Comparison of ENCODE assay signal across 11 cellular contexts in genomic region chr16:19396555-19397011, GRCh38. TPM values are rescaled to one million over a fixed set of nuclear protein-coding genes. Genes with fewer than 3 reads are reported as not detected.
A peak's percentile ranks its signal among the peaks of the same experiment; 100 is the strongest.
DNase-seq lines count a peak whose midpoint lies in the region; ATAC-seq and TF ChIP-seq lines count a peak whose summit lies in the region.
"Had no signal": no experiment of that assay in that cellular context is flagged by ENCODE, and none has a peak within 500 bp of the region (broad histone marks: within the 10 kb centered on the region; RNA-seq: fewer than 3 reads in every experiment).

No MANE protein-coding gene starts in this region.

- no peak overlapping the region for H3K4me3 Mint-ChIP-seq in CD8-positive, alpha-beta T cell

- no peak overlapping the region for H3K23ac ChIP-seq in neuronal stem cell (ENCODE audit: low read depth, low read length, poor library complexity)

- peak overlapping the region; percentile 29 for H3K9ac ChIP-seq in mucosa of stomach (ENCODE audit: low read length)
- no peak overlapping the region for H3K9ac ChIP-seq in neuronal stem cell (ENCODE audit: low read depth, low read length, poor library complexity)

- no peak for TF ChIP-seq CTCF in breast epithelium (IDR thresholded peaks at IDR 0.05)
- no peak for TF ChIP-seq CTCF in CD8-positive, alpha-beta T cell (IDR thresholded peaks at IDR 0.05)

- H3K27me3 ChIP-seq in HAP-1 (ENCODE audit: low read depth) (0 out of 2 replicates have a peak, but pooled peaks cover 2% of the 10 kb centered on the region), breast epithelium (no peaks in the 10 kb centered on the region), mucosa of stomach (ENCODE audit: control insufficient read depth, insufficient read depth, low read length) (no peaks in the 10 kb centered on the region), neuronal stem cell (ENCODE audit: control insufficient read depth in 3 of 3, insufficient read depth in 3 of 3, low read depth in 1 of 3, low read length in 3 of 3) (peaks cover 0 to 9% (median 0%) of the 10 kb centered on the region in 3 experiments)
- no peaks in the 10 kb centered on the region for H3K27me3 ChIP-seq in CD8-positive, alpha-beta T cell (ENCODE audit: insufficient read depth, low read length)

- no peak overlapping the region for H2AK5ac ChIP-seq in neuronal stem cell (ENCODE audit: low read depth, low read length)

- H3K36me3 Mint-ChIP-seq in CD8-positive, alpha-beta T cell: no peaks in the 10 kb centered on the region

- H3K79me1 ChIP-seq in neuronal stem cell (ENCODE audit: low read depth, low read length): no peaks in the 10 kb centered on the region

- H2BK120ac ChIP-seq in neuronal stem cell (ENCODE audit: low read depth, low read length): no peak overlapping the region

- POLR2A ChIA-PET in CD8-positive, alpha-beta T cell (lab: Charles Lee): no interaction called here

- H3K27ac ChIP-seq in breast epithelium: peak overlapping the region; percentile 80 to 83
- H3K27ac ChIP-seq in CD8-positive, alpha-beta T cell (ENCODE audit: low read depth, low read length): no peak overlapping the region
- no peak overlapping the region for H3K27ac ChIP-seq in neuronal stem cell (replicated peaks; ENCODE audit: low read length)

- DNase-seq in HAP-1 (ENCODE audit: low spot score in 2 of 2) (peak; percentile 60 to 62), NCI-H2107 (lab: John Stamatoyannopoulos, UW) (peak; percentile 34), breast epithelium (ENCODE audit: low spot score in 2 of 2) (peak; percentile 68 to 74), posterior vena cava (ENCODE audit: low spot score) (no peak), neuronal stem cell (ENCODE audit: low spot score) (no peak), occipital lobe (lab: John Stamatoyannopoulos, UW) (no peak)
- no peak for DNase-seq in CD8-positive, alpha-beta T cell
- DNase-seq: activated CD8-positive, alpha-beta memory T cell treated with anti-CD3 and anti-CD28 coated beads, Interleukin-2, amount 50 U/mL, for 4 hours; NCI-H82 had no signal

- no peak for ATAC-seq in CD8-positive, alpha-beta T cell

- no peak overlapping the region for H3K18ac ChIP-seq in neuronal stem cell (ENCODE audit: low read length)

- H3K27ac Mint-ChIP-seq in CD8-positive, alpha-beta T cell: no peak overlapping the region

- no peak overlapping the region for H2BK12ac ChIP-seq in neuronal stem cell (ENCODE audit: low read length)

- H3K36me3 ChIP-seq in HAP-1 (replicated peaks) (no peaks in the 10 kb centered on the region), breast epithelium (no peaks in the 10 kb centered on the region), mucosa of stomach (ENCODE audit: control insufficient read depth, insufficient read depth, low read length) (peaks cover 4% of the 10 kb centered on the region), neuronal stem cell (replicated peaks in 1 of 2; ENCODE audit: control insufficient read depth in 2 of 2, insufficient read depth in 2 of 2, low read length in 2 of 2) (no peaks in the 10 kb centered on the region)
- H3K36me3 ChIP-seq in CD8-positive, alpha-beta T cell (ENCODE audit: insufficient read depth, low read length): no peaks in the 10 kb centered on the region

- no peak overlapping the region for H2AFZ ChIP-seq in neuronal stem cell (ENCODE audit: low read length)

- no peak overlapping the region for H2BK15ac ChIP-seq in neuronal stem cell (ENCODE audit: low read length)

- H4K8ac ChIP-seq in neuronal stem cell (ENCODE audit: low read depth, low read length): no peak overlapping the region

- H3K4me3 ChIP-seq in HAP-1 (no peak overlapping the region), breast epithelium (peak overlapping the region in 1 of 3 donors; percentile 5), mucosa of stomach (ENCODE audit: low read length) (no peak overlapping the region), neuronal stem cell (ENCODE audit: low read length in 2 of 2) (no peak overlapping the region)
- no peak overlapping the region for H3K4me3 ChIP-seq in CD8-positive, alpha-beta T cell (ENCODE audit: low read depth, low read length)

- H3K9me3 ChIP-seq in HAP-1 (no peaks in the 10 kb centered on the region), breast epithelium (peaks cover 0 to 10% of the 10 kb centered on the region in 2 donors), mucosa of stomach (ENCODE audit: control insufficient read depth, low read length) (peaks cover 5% of the 10 kb centered on the region), neuronal stem cell (replicated peaks in 1 of 2; ENCODE audit: control insufficient read depth in 2 of 2, insufficient read depth in 1 of 2, low read depth in 1 of 2, low read length in 2 of 2) (no peaks in the 10 kb centered on the region)
- H3K9me3 ChIP-seq in CD8-positive, alpha-beta T cell (ENCODE audit: low read length): no peaks in the 10 kb centered on the region

- CTCF ChIA-PET in CD8-positive, alpha-beta T cell (lab: Charles Lee): no interaction called here

- H2BK5ac ChIP-seq in neuronal stem cell (ENCODE audit: low read length): no peak overlapping the region

- H4K91ac ChIP-seq in neuronal stem cell (ENCODE audit: low read depth, low read length, poor library complexity): no peak overlapping the region

- peaks cover 7% of the 10 kb centered on the region for H3K4me1 ChIP-seq in HAP-1
- H3K4me1 ChIP-seq in breast epithelium: no peaks in the 10 kb centered on the region
- peaks cover 33% of the 10 kb centered on the region for H3K4me1 ChIP-seq in mucosa of stomach (ENCODE audit: control insufficient read depth, insufficient read depth, low read length)
- H3K4me1 ChIP-seq in CD8-positive, alpha-beta T cell (ENCODE audit: insufficient read depth, low read length): no peaks in the 10 kb centered on the region
- peaks cover 3 to 7% of the 10 kb centered on the region in 2 donors for H3K4me1 ChIP-seq in neuronal stem cell (ENCODE audit: control insufficient read depth in 2 of 2, insufficient read depth in 1 of 2, low read depth in 1 of 2, low read length in 2 of 2)

- intact Hi-C loops in breast epithelium (cut with DNase I; ENCODE audit: low total_unique reads): no loop called here
- intact Hi-C loops in CD8-positive, alpha-beta T cell (cut with DNase I, micrococcal nuclease): no loop called here
- intact Hi-C loops in posterior vena cava (cut with DNase I): no loop called here

- WGBS in neuronal stem cell (ENCODE audit: extremely low coverage in 2 of 2, insufficient read length in 2 of 2, insufficient replicate concordance in 1 of 2), 2 donors: no CpG with 5 or more reads among the region's 9 CpGs

- no peak overlapping the region for H3K14ac ChIP-seq in neuronal stem cell (ENCODE audit: low read length)

- H3K4ac ChIP-seq in neuronal stem cell (ENCODE audit: low read length): no peak overlapping the region

- peaks cover 8% of the 10 kb centered on the region for H3K27me3 Mint-ChIP-seq in CD8-positive, alpha-beta T cell (ENCODE audit: low read depth)

- H3K4me2 ChIP-seq in neuronal stem cell (ENCODE audit: insufficient read depth, low read length, poor library complexity, severe bottlenecking): no peak overlapping the region

- H3K4me1 Mint-ChIP-seq in CD8-positive, alpha-beta T cell (ENCODE audit: low read depth): no peaks in the 10 kb centered on the region

- peaks cover 8% of the 10 kb centered on the region for H3K9me3 Mint-ChIP-seq in CD8-positive, alpha-beta T cell

- in situ Hi-C loops in HAP-1 (cut with MboI; ENCODE audit: low sequenced_read_pairs): loop anchor here (25.0 kb wide), 1 partner anchor 491 kb away; the partner anchor contains the start of gene GPRC5B

- TF ChIP-seq POLR2A in breast epithelium (IDR thresholded peaks at IDR 0.05): no peak

RNA-seq across cellular contexts. Expression of gene TMC5, which starts 21.1 kb away (rescaled TPM):
- 10 to 100 TPM in 2 of 3 donors, under 1 TPM in 1; under 0.01 to 40.3 (median 28.8) TPM for total RNA-seq in breast epithelium
- not detected for total RNA-seq in CD8-positive, alpha-beta T cell
- 1 to 10 TPM; 1.1 to 3.4 TPM for total RNA-seq in posterior vena cava
- 0.11 TPM for polyA plus RNA-seq in neuronal stem cell (2013, experiment 1 of 2)
- 0.94 TPM for polyA plus RNA-seq in neuronal stem cell (2013, experiment 2 of 2)
- total RNA-seq in occipital lobe: not detected
- total RNA-seq: T-helper 2 cell treated with Interferon-gamma antibody and Interleukin-4, amounts not matched to agents 100 ng/mL and 5 ng/mL, for 36 hours had no signal

Comparison
In these comparisons a context has a peak if more than half of its experiments do, and no peak if none do; other contexts are left out.
1. DNase-seq: peak in HAP-1 (2 of 2), NCI-H2107 (single experiment) and breast epithelium (2 of 2); none in CD8-positive, alpha-beta T cell (0 of 7), posterior vena cava (single experiment), neuronal stem cell (single experiment) and occipital lobe (single experiment).
2. H3K27ac ChIP-seq: peak in breast epithelium (2 of 2); none in CD8-positive, alpha-beta T cell (single experiment) and neuronal stem cell (single experiment).